ENCODE assay signal across 12 cellular contexts in the genomic region with DNA sequence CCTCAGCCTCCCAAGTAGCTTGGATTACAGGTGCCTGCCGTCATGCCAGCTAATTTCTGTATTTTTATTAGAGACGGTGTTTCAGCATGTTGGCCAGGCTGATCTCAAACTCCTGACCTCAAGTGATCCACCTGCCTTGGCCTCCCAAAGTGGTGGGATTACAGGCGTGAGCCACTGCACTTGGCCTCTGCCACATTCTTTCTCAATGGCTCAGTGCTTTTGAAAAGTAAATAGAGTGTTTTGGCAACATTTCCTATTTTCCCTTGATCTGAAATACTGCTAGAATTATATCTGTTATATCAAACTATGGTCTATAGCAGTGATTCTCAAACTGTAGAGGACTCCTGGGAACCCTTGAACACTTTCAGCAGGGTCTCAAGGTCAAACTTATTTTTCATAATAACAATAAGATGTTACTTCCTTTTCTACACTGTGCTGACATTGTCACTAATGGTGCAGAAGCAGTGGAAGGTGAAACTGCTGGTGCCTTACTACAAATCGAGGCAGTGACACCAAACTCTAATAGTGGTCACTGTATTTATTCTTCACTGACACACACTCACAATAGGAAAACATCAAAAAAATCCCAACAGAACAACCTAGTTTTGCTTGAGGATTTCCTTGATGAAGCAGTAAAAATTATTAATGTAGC. TPM values are rescaled to one million over a fixed set of nuclear protein-coding genes. Genes with fewer than 3 reads are reported as not detected.
DNase-seq lines count a peak whose midpoint lies in the region; ATAC-seq and TF ChIP-seq lines count a peak whose summit lies in the region.
"Had no signal": no experiment of that assay in that cellular context is flagged by ENCODE, and none has a peak within 500 bp of the region (broad histone marks: within the 10 kb centered on the region; RNA-seq: fewer than 3 reads in every experiment).

No MANE protein-coding gene starts in this region.

- in situ Hi-C loops in astrocyte of the spinal cord (cut with HindIII; ENCODE audit: low sequenced_read_pairs) = no loop called here

- H3K36me3 ChIP-seq in CD8-positive, alpha-beta T cell (ENCODE audit: insufficient read depth, low read length) = no peaks in the 10 kb centered on the region
- H3K36me3 ChIP-seq: BLaER1 treated with 17β-estradiol and CSF1 and Interleukin-3, amounts not matched to agents 10 nM and 100 nM had no signal

- H3K27me3 ChIP-seq in CD8-positive, alpha-beta T cell (ENCODE audit: insufficient read depth, low read length) = no peaks in the 10 kb centered on the region
- H3K27me3 ChIP-seq: BLaER1 treated with 17β-estradiol and CSF1 and Interleukin-3, amounts not matched to agents 10 nM and 100 nM had no signal

- peaks cover 0 to 2% (median 0%) of the 10 kb centered on the region in 7 donors for H3K9me3 Mint-ChIP-seq in CD14-positive monocyte
- H3K9me3 Mint-ChIP-seq in CD8-positive, alpha-beta T cell = no peaks in the 10 kb centered on the region
- H3K9me3 Mint-ChIP-seq: natural killer cell had no signal

- ATAC-seq in GM19463 (IDR thresholded peaks at IDR 0.05; ENCODE audit: unreplicated experiment) = peak; percentile 78
- ATAC-seq in HG03175 (IDR thresholded peaks at IDR 0.05; ENCODE audit: unreplicated experiment) = peak; percentile 79
- ATAC-seq in GM21723 (IDR thresholded peaks at IDR 0.05; ENCODE audit: unreplicated experiment) = no peak
- ATAC-seq in CD8-positive, alpha-beta T cell = no peak
- no peak for ATAC-seq in esophagus mucosa
- ATAC-seq: HCT116 had no signal

- H3K36me3 Mint-ChIP-seq in CD14-positive monocyte = no peaks in the 10 kb centered on the region
- no peaks in the 10 kb centered on the region for H3K36me3 Mint-ChIP-seq in CD8-positive, alpha-beta T cell
- H3K36me3 Mint-ChIP-seq: natural killer cell had no signal

- CTCF ChIA-PET in CD8-positive, alpha-beta T cell (lab: Charles Lee) = interaction anchor here (1.0 kb wide), 1 partner anchor 9 kb away, joined by 3 read pairs; no protein-coding TSS in a partner anchor

- H3K9me3 ChIP-seq in CD8-positive, alpha-beta T cell (ENCODE audit: low read length) = no peaks in the 10 kb centered on the region
- H3K9me3 ChIP-seq: BLaER1 treated with 17β-estradiol and CSF1 and Interleukin-3, amounts not matched to agents 10 nM and 100 nM had no signal

- POLR2A ChIA-PET in CD8-positive, alpha-beta T cell (lab: Charles Lee) = no interaction called here

- H3K27ac ChIP-seq in CD8-positive, alpha-beta T cell (ENCODE audit: low read depth, low read length) = no peak overlapping the region
- H3K27ac ChIP-seq: BLaER1 treated with 17β-estradiol and CSF1 and Interleukin-3, amounts not matched to agents 10 nM and 100 nM had no signal

- no peaks in the 10 kb centered on the region for H3K4me1 ChIP-seq in CD8-positive, alpha-beta T cell (ENCODE audit: insufficient read depth, low read length)

- peaks cover 17% of the 10 kb centered on the region for H3K4me1 Mint-ChIP-seq in CD14-positive monocyte
- H3K4me1 Mint-ChIP-seq in CD8-positive, alpha-beta T cell (ENCODE audit: low read depth) = no peaks in the 10 kb centered on the region

- intact Hi-C loops in CD14-positive monocyte (cut with micrococcal nuclease) = no loop called here
- intact Hi-C loops in CD8-positive, alpha-beta T cell (cut with DNase I, micrococcal nuclease) = no loop called here

- peak overlapping the region; percentile 15 to 37 for H3K4me3 Mint-ChIP-seq in CD14-positive monocyte
- no peak overlapping the region for H3K4me3 Mint-ChIP-seq in CD8-positive, alpha-beta T cell
- H3K4me3 Mint-ChIP-seq: natural killer cell had no signal

- DNase-seq in CD14-positive monocyte (ENCODE audit: low spot score) = no peak
- peak; percentile 28 for DNase-seq in astrocyte of the spinal cord (ENCODE audit: low read depth, low spot score)
- DNase-seq in NCI-H2107 (lab: John Stamatoyannopoulos, UW) = no peak
- no peak for DNase-seq in CD8-positive, alpha-beta T cell
- DNase-seq: activated CD4-positive, alpha-beta T cell treated with anti-CD3 and anti-CD28 coated beads, Interleukin-2, amount 50 U/mL, for 4 hours; natural killer cell had no signal

- H3K27ac Mint-ChIP-seq in CD14-positive monocyte = peak overlapping the region in 2 of 7 donors; percentile 53 to 89
- H3K27ac Mint-ChIP-seq in CD8-positive, alpha-beta T cell = no peak overlapping the region

- peaks cover 4 to 5% (median 4%) of the 10 kb centered on the region in 3 donors for H3K27me3 Mint-ChIP-seq in CD14-positive monocyte (ENCODE audit: low read depth in 3 of 3)
- H3K27me3 Mint-ChIP-seq in CD8-positive, alpha-beta T cell (ENCODE audit: low read depth) = no peaks in the 10 kb centered on the region

- TF ChIP-seq CTCF in CD14-positive monocyte (IDR thresholded peaks at IDR 0.05) (no peak), astrocyte of the spinal cord (IDR thresholded peaks at IDR 0.05; ENCODE audit: low read depth, low read length) (no peak)
- TF ChIP-seq CTCF in CD8-positive, alpha-beta T cell (IDR thresholded peaks at IDR 0.05) = no peak

- H3K4me3 ChIP-seq in astrocyte of the spinal cord (ENCODE audit: low read depth, low read length) = no peak overlapping the region
- H3K4me3 ChIP-seq in CD8-positive, alpha-beta T cell (ENCODE audit: low read depth, low read length) = no peak overlapping the region
- H3K4me3 ChIP-seq: BLaER1 treated with 17β-estradiol and CSF1 and Interleukin-3, amounts not matched to agents 10 nM and 100 nM had no signal

RNA-seq across cellular contexts. Expression of a gene that starts 10.6 kb away (rescaled TPM):
- polyA plus RNA-seq in CD14-positive monocyte = not detected
- total RNA-seq in CD8-positive, alpha-beta T cell = not detected
- total RNA-seq in esophagus mucosa = not detected
- total RNA-seq: natural killer cell had no signal

Comparison
In these comparisons a context has a peak if more than half of its experiments do, and no peak if none do; other contexts are left out.
1. ATAC-seq: peak in GM19463 (single experiment) and HG03175 (single experiment); none in GM21723 (single experiment), CD8-positive, alpha-beta T cell (single experiment) and esophagus mucosa (single experiment).